In genomic region chr9:69750085-69750484, GRCh38 we compare ENCODE assay signal across 26 cellular contexts. TPM values are rescaled to one million over a fixed set of nuclear protein-coding genes. Genes with fewer than 3 reads are reported as not detected.
DNase-seq lines count a peak whose midpoint lies in the region; ATAC-seq, FAIRE-seq and TF ChIP-seq lines count a peak whose summit lies in the region.
"Had no signal": no experiment of that assay in that cellular context is flagged by ENCODE, and none has a peak within 500 bp of the region (broad histone marks: within the 10 kb centered on the region; RNA-seq: fewer than 3 reads in every experiment).

No MANE protein-coding gene starts in this region.

- H3K4me1 Mint-ChIP-seq in WTC11 (peaks cover 64% of the 10 kb centered on the region), endodermal cell (peaks cover 23% of the 10 kb centered on the region), nephron progenitor cell (no peaks in the 10 kb centered on the region)
- H3K4me1 Mint-ChIP-seq in CD8-positive, alpha-beta T cell (ENCODE audit: low read depth), result peaks cover 69% of the 10 kb centered on the region

- no peak for FAIRE-seq in HepG2 (lab: Jason Lieb, UNC)
- FAIRE-seq: G401.6, H1, K562 had no signal

- H3K27ac ChIP-seq in HepG2 (ENCODE audit: extremely low read length, insufficient read depth, low read length) (peak overlapping the region; percentile 69), right lobe of liver (no peak overlapping the region), endodermal cell (ENCODE audit: low read depth, low read length) (no peak overlapping the region)
- H3K27ac ChIP-seq in CD8-positive, alpha-beta T cell (ENCODE audit: low read depth, low read length), result no peak overlapping the region
- H3K27ac ChIP-seq: BLaER1 treated with 17β-estradiol and CSF1 and Interleukin-3, amounts not matched to agents 10 nM and 100 nM; SJSA1 had no signal

- TF ChIP-seq POLR2A in HepG2 (IDR thresholded peaks at IDR 0.05; ENCODE audit: insufficient read depth in 1 of 2, low read depth in 2 of 2, low read length in 2 of 2), result no peak
- no peak for TF ChIP-seq POLR2A in right lobe of liver (IDR thresholded peaks at IDR 0.05)

- in situ Hi-C loops in HepG2 (cut with HindIII; ENCODE audit: extremely low pct_ligation_motif_present, low pct_unique_long_range_greater_than_20kb), result no loop called here

- H3K27me3 Mint-ChIP-seq in WTC11 (ENCODE audit: low read depth) (no peaks in the 10 kb centered on the region), endodermal cell (ENCODE audit: insufficient read depth) (no peaks in the 10 kb centered on the region), nephron progenitor cell (ENCODE audit: low read depth, poor library complexity) (no peaks in the 10 kb centered on the region)
- H3K27me3 Mint-ChIP-seq in CD8-positive, alpha-beta T cell (ENCODE audit: low read depth), result no peaks in the 10 kb centered on the region
- H3K27me3 Mint-ChIP-seq: CD4-positive, alpha-beta T cell had no signal

- CTCF ChIA-PET in HepG2 (lab: Yijun Ruan, JAX; ENCODE audit: low intra/inter-chr PET ratio, low total read pairs) (no interaction called here), WTC11 (lab: Charles Lee) (interaction anchor here (0.8 kb wide), 1 partner anchor 35 kb away, joined by 3 read pairs; no protein-coding TSS in a partner anchor)
- CTCF ChIA-PET in CD8-positive, alpha-beta T cell (lab: Charles Lee), result no interaction called here

- peaks cover 31% of the 10 kb centered on the region for H3K36me3 Mint-ChIP-seq in WTC11
- H3K36me3 Mint-ChIP-seq in endodermal cell (ENCODE audit: low read depth), result peaks cover 27% of the 10 kb centered on the region
- H3K36me3 Mint-ChIP-seq in nephron progenitor cell (ENCODE audit: low read depth), result peaks cover 19% of the 10 kb centered on the region
- H3K36me3 Mint-ChIP-seq in CD8-positive, alpha-beta T cell, result peaks cover 64% of the 10 kb centered on the region

- H3K27ac Mint-ChIP-seq in WTC11 (peak overlapping the region; percentile 70; the same call in 1 of the 2 replicates), endodermal cell (peak overlapping the region; percentile 33), nephron progenitor cell (peak overlapping the region; percentile 11)
- H3K27ac Mint-ChIP-seq in CD8-positive, alpha-beta T cell, result no peak overlapping the region
- H3K27ac Mint-ChIP-seq: CD4-positive, alpha-beta T cell had no signal

- WGBS in HepG2 (ENCODE audit: low lambda C conversion rate), result 90% methylated on average over 2 of the region's 2 CpGs
- 47% methylated on average over 2 of the region's 2 CpGs for WGBS in right lobe of liver (ENCODE audit: insufficient coverage, low coverage, low lambda C conversion rate, missing lambda C conversion rate)
- WGBS in endodermal cell (ENCODE audit: insufficient coverage in 1 of 2, insufficient read length in 1 of 2), 2 experiments, result 91% methylated on average over 2 of the region's 2 CpGs; no CpG with 5 or more reads in 1 of the 2 experiments

- no peak overlapping the region for H3K9ac ChIP-seq in HepG2 (ENCODE audit: insufficient read depth, low read depth, low read length)
- H3K9ac ChIP-seq in endodermal cell (ENCODE audit: extremely low read depth, low read length, poor library complexity, severe bottlenecking), result no peak overlapping the region
- H3K9ac ChIP-seq: BLaER1 treated with 17β-estradiol and CSF1 and Interleukin-3, amounts not matched to agents 10 nM and 100 nM had no signal

- peaks cover 77% of the 10 kb centered on the region for H3K79me2 ChIP-seq in HepG2 (ENCODE audit: insufficient read depth, low read length)

- TF ChIP-seq CTCF in HepG2 (CRISPR knock-in tag; IDR thresholded peaks at IDR 0.05) (no peak), right lobe of liver (IDR thresholded peaks at IDR 0.05) (no peak), WTC11 (IDR thresholded peaks at IDR 0.05) (no peak), endodermal cell (conservative IDR thresholded peaks at IDR 0.05) (no peak), nephron progenitor cell (IDR thresholded peaks at IDR 0.05) (no peak)
- TF ChIP-seq CTCF in CD8-positive, alpha-beta T cell (IDR thresholded peaks at IDR 0.05), result no peak

- ATAC-seq in HepG2 (no peak), right lobe of liver (no peak), WTC11 (no peak), HG02840 (IDR thresholded peaks at IDR 0.05; ENCODE audit: low FRiP score, unreplicated experiment) (no peak)
- ATAC-seq in CD8-positive, alpha-beta T cell, result no peak
- ATAC-seq: HCT116, K562 had no signal

- DNase-seq in HepG2 (ENCODE audit: low spot score), result no peak
- no peak for DNase-seq in right lobe of liver
- DNase-seq in WTC11 (ENCODE audit: low spot score), result no peak
- DNase-seq in endodermal cell, result no peak
- no peak for DNase-seq in nephron progenitor cell
- no peak for DNase-seq in NCI-H226
- no peak for DNase-seq in CD8-positive, alpha-beta T cell
- DNase-seq: CD4-positive, alpha-beta T cell; COR-L47; DMS53; Kasumi-1; MV-4-11; NCI-H1105; NCI-H1436 treated with DMSO at 0.1 percent for 48 hours; NCI-H1930; NCI-H2107; NCI-H526 treated with DMSO at 0.1 percent for 48 hours; Right ventricle myocardium superior; RPMI8226 had no signal

- peaks cover 6% of the 10 kb centered on the region; the same call in 1 of the 2 replicates for H4K20me1 ChIP-seq in HepG2 (ENCODE audit: insufficient read depth, low read length)

- no peak for TF ChIP-seq EP300 in HepG2 (IDR thresholded peaks at IDR 0.05; ENCODE audit: low read depth in 2 of 2, low read length in 2 of 2)
- TF ChIP-seq EP300 in HepG2 (CRISPR knock-in tag; IDR thresholded peaks at IDR 0.05; ENCODE audit: borderline replicate concordance), result no peak

- H3K4me1 ChIP-seq in HepG2 (ENCODE audit: insufficient read depth, low read length) (peaks cover 97% of the 10 kb centered on the region), right lobe of liver (peaks cover 0 to 54% (median 25%) of the 10 kb centered on the region in 4 donors), endodermal cell (ENCODE audit: control insufficient read depth, insufficient read depth, low read length) (peaks cover 3% of the 10 kb centered on the region)
- peaks cover 13% of the 10 kb centered on the region for H3K4me1 ChIP-seq in CD8-positive, alpha-beta T cell (ENCODE audit: insufficient read depth, low read length)
- H3K4me1 ChIP-seq: SJSA1 had no signal

- H3K4me3 ChIP-seq in HepG2 (replicated peaks in 1 of 3; ENCODE audit: insufficient read depth in 1 of 3, low read depth in 2 of 3, low read length in 3 of 3) (no peak overlapping the region), right lobe of liver (no peak overlapping the region), endodermal cell (ENCODE audit: low read length) (no peak overlapping the region)
- no peak overlapping the region for H3K4me3 ChIP-seq in CD8-positive, alpha-beta T cell (ENCODE audit: low read depth, low read length)
- H3K4me3 ChIP-seq: BLaER1 treated with 17β-estradiol and CSF1 and Interleukin-3, amounts not matched to agents 10 nM and 100 nM; K562; SJSA1 had no signal

- H2AFZ ChIP-seq in HepG2 (ENCODE audit: low read length), result no peak overlapping the region

- no peak for TF ChIP-seq RAD21 in HepG2 (CRISPR knock-in tag; IDR thresholded peaks at IDR 0.05)

- H3K4me3 Mint-ChIP-seq in WTC11, result no peak overlapping the region
- no peak overlapping the region for H3K4me3 Mint-ChIP-seq in endodermal cell
- H3K4me3 Mint-ChIP-seq in nephron progenitor cell, result no peak overlapping the region
- no peak overlapping the region for H3K4me3 Mint-ChIP-seq in CD8-positive, alpha-beta T cell
- H3K4me3 Mint-ChIP-seq: CD4-positive, alpha-beta T cell had no signal

- intact Hi-C loops in HepG2 (cut with micrococcal nuclease; ENCODE audit: unreplicated experiment), result no loop called here
- intact Hi-C loops in right lobe of liver (cut with DNase I), result loop anchor here in 1 of 2 donors (10.0 kb wide), 1 partner anchor 75 kb away; the partner anchor contains the start of gene APBA1
- intact Hi-C loops in CD8-positive, alpha-beta T cell (cut with DNase I, micrococcal nuclease), result no loop called here

- no peaks in the 10 kb centered on the region for H3K27me3 ChIP-seq in HepG2 (ENCODE audit: control insufficient read depth in 1 of 2, insufficient read depth in 2 of 2, low read length in 2 of 2)
- H3K27me3 ChIP-seq in right lobe of liver, result no peaks in the 10 kb centered on the region
- H3K27me3 ChIP-seq in endodermal cell (ENCODE audit: control insufficient read depth, insufficient read depth, low read length, poor library complexity, severe bottlenecking), result no peaks in the 10 kb centered on the region
- no peaks in the 10 kb centered on the region for H3K27me3 ChIP-seq in CD8-positive, alpha-beta T cell (ENCODE audit: insufficient read depth, low read length)
- H3K27me3 ChIP-seq: BLaER1 treated with 17β-estradiol and CSF1 and Interleukin-3, amounts not matched to agents 10 nM and 100 nM; SJSA1 had no signal

- POLR2A ChIA-PET in HepG2 (lab: Yijun Ruan, JAX), result interaction anchor here (1.2 to 4.2 kb wide), 2 partner anchors 9 to 10 kb away, joined by 5 to 31 read pairs; partner anchors contain the start of gene PTAR1
- POLR2A ChIA-PET in WTC11 (lab: Charles Lee), result no interaction called here
- POLR2A ChIA-PET in CD8-positive, alpha-beta T cell (lab: Charles Lee), result no interaction called here

- no peaks in the 10 kb centered on the region for H3K9me3 Mint-ChIP-seq in WTC11
- H3K9me3 Mint-ChIP-seq in endodermal cell, result no peaks in the 10 kb centered on the region
- H3K9me3 Mint-ChIP-seq in nephron progenitor cell, result no peaks in the 10 kb centered on the region
- H3K9me3 Mint-ChIP-seq in CD8-positive, alpha-beta T cell, result no peaks in the 10 kb centered on the region
- H3K9me3 Mint-ChIP-seq: CD4-positive, alpha-beta T cell had no signal

- H3K9me3 ChIP-seq in HepG2 (ENCODE audit: low read length), result no peaks in the 10 kb centered on the region
- H3K9me3 ChIP-seq in right lobe of liver, result no peaks in the 10 kb centered on the region
- no peaks in the 10 kb centered on the region for H3K9me3 ChIP-seq in endodermal cell (ENCODE audit: control insufficient read depth, low read length)
- H3K9me3 ChIP-seq in CD8-positive, alpha-beta T cell (ENCODE audit: low read length), result no peaks in the 10 kb centered on the region
- H3K9me3 ChIP-seq: BLaER1 treated with 17β-estradiol and CSF1 and Interleukin-3, amounts not matched to agents 10 nM and 100 nM; SJSA1 had no signal

- no TSS peak for BruUV-seq in HepG2 (replicated peaks; lab: Mats Ljungman, UMichigan)

- no peak overlapping the region for H3K4me2 ChIP-seq in HepG2 (ENCODE audit: low read depth, low read length)

- H3K36me3 ChIP-seq in HepG2 (replicated peaks in 1 of 2; ENCODE audit: control insufficient read depth in 1 of 2, insufficient read depth in 2 of 2, low read length in 2 of 2) (peaks cover 0 to 29% of the 10 kb centered on the region in 2 experiments; a peak in 1 of 5 replicates), right lobe of liver (peaks cover 0 to 8% (median 2%) of the 10 kb centered on the region in 4 donors), endodermal cell (ENCODE audit: control insufficient read depth, insufficient read depth, low read length) (peaks cover 36% of the 10 kb centered on the region)
- H3K36me3 ChIP-seq in CD8-positive, alpha-beta T cell (ENCODE audit: insufficient read depth, low read length), result peaks cover 18% of the 10 kb centered on the region

RNA-seq across cellular contexts. Expression of gene PTAR1, which starts 9.7 kb away (rescaled TPM):
- total RNA-seq in HepG2 (2016; rRNA removed; fragmentation: Illumina TruSeq; extraction: Trizol) (42.1 and 58.0 TPM in 2 replicates), right lobe of liver (10 to 100 TPM; 21.5 to 33.3 (median 27.0) TPM), WTC11 (2021) (71.5 to 90.8 TPM (median 76.9 TPM) in 3 replicates), endodermal cell (10 to 100 TPM; 73.7 to 81.6 TPM)
- total RNA-seq in HepG2 (2016; cell fraction: cytosol; rRNA removed; fragmentation: Illumina TruSeq; extraction: Trizol; ENCODE audit: low read depth), result 11.4 and 11.5 TPM in 2 replicates
- total RNA-seq in HepG2 (2016; cell fraction: insoluble cytoplasmic fraction; rRNA removed; fragmentation: Illumina TruSeq; extraction: Trizol), result 43.2 and 58.9 TPM in 2 replicates
- 18.8 and 19.1 TPM in 2 replicates for total RNA-seq in HepG2 (2016; cell fraction: membrane; rRNA removed; fragmentation: Illumina TruSeq; extraction: Trizol)
- total RNA-seq in HepG2 (2016; cell fraction: nucleus; rRNA removed; fragmentation: Illumina TruSeq; extraction: Trizol), result 84.8 and 87.1 TPM in 2 replicates
- polyA plus RNA-seq in HepG2 (2011; rRNA removed), result 19.8 and 26.5 TPM in 2 replicates
- 5.7 and 8.5 TPM in 2 replicates for polyA plus RNA-seq in HepG2 (2011; cell fraction: cytosol; rRNA removed)
- 47.8 and 47.9 TPM in 2 replicates for polyA plus RNA-seq in HepG2 (2011; cell fraction: nucleus; rRNA removed)
- 24.2 and 28.4 TPM in 2 replicates for polyA plus RNA-seq in HepG2 (2012)
- polyA plus RNA-seq in HepG2 (2016; cell fraction: cytosol; fragmentation: Illumina TruSeq; extraction: Trizol; ENCODE audit: low read depth), result 6.5 and 7.0 TPM in 2 replicates
- polyA plus RNA-seq in HepG2 (2016; cell fraction: insoluble cytoplasmic fraction; fragmentation: Illumina TruSeq; extraction: Trizol; ENCODE audit: low read depth), result 15.3 and 19.3 TPM in 2 replicates
- polyA plus RNA-seq in HepG2 (2016; cell fraction: membrane; fragmentation: Illumina TruSeq; extraction: Trizol; ENCODE audit: low read depth), result 7.6 and 7.8 TPM in 2 replicates
- 41.5 and 44.9 TPM in 2 replicates for polyA plus RNA-seq in HepG2 (2016; cell fraction: nucleus; fragmentation: Illumina TruSeq; extraction: Trizol; ENCODE audit: insufficient read depth, low read depth)
- 28.0 and 32.7 TPM in 2 replicates for polyA minus RNA-seq in HepG2 (2011; rRNA and poly(A)+ RNA removed; ENCODE audit: low replicate concordance)
- polyA minus RNA-seq in HepG2 (2011; cell fraction: cytosol; rRNA and poly(A)+ RNA removed), result 30.5 and 36.6 TPM in 2 replicates
- 189 and 200 TPM in 2 replicates for polyA minus RNA-seq in HepG2 (2011; cell fraction: nucleus; rRNA and poly(A)+ RNA removed)
- polyA plus RNA-seq in endodermal cell (2013, experiment 1 of 2), result 42.3 TPM
- 38.5 TPM for polyA plus RNA-seq in endodermal cell (2013, experiment 2 of 2)
- total RNA-seq in CD8-positive, alpha-beta T cell, result 10 to 100 TPM; 57.6 to 59.8 TPM
